In the genomic region with DNA sequence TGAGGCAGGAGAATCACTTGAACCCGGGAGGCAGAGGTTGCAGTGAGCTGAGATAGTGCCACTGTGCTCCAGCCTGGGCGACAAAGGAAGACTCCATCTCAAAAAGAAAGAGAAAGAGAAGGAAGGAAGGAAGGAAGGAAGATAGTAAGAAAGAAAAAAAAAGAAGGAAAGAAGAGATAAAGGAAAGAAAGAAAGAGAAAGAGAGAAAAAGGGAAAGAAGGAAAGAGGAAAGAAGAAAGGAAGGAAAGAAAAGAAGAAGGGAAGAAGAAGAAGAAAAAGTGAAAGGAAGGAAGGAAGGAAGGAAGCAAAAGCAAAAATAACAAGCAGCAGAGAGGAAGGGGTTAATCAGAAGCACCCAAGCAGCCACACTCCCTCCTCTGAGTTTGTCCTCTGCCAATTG, we compare ENCODE assay signal across 7 cellular contexts. TPM values are rescaled to one million over a fixed set of nuclear protein-coding genes. Genes with fewer than 3 reads are reported as not detected.
"Had no signal": no experiment of that assay in that cellular context is flagged by ENCODE, and none has a peak within 500 bp of the region (broad histone marks: within the 10 kb centered on the region; RNA-seq: fewer than 3 reads in every experiment).

No MANE protein-coding gene starts in this region.

- H3K27ac ChIP-seq: GM23248 had no signal

- H3K9ac ChIP-seq: GM23248 had no signal

- H3K4me1 ChIP-seq: HAP-1 had no signal

- H3K4me3 ChIP-seq: GM23248, HAP-1 had no signal

- H3K9me3 ChIP-seq: HAP-1 had no signal

- H3K36me3 ChIP-seq: HAP-1 had no signal

- DNase-seq: GM23248, GOT3, H7, KG1 had no signal

- H2AFZ ChIP-seq: GM23248 had no signal

- ATAC-seq: HCT116 had no signal

- H3K4me3 Mint-ChIP-seq: IgD-negative memory B cell had no signal

- H3K9me3 Mint-ChIP-seq: IgD-negative memory B cell had no signal

RNA-seq across cellular contexts. Expression of a gene that starts 32.1 kb away (rescaled TPM):
- total RNA-seq: GM23248, H7 had no signal
- polyA plus RNA-seq: GM23248, IgD-negative memory B cell had no signal
